In genomic region chr9:64061013-64061627, GRCh38 we compare ENCODE assay signal across 26 cellular contexts.
"Had no signal": no experiment of that assay in that cellular context is flagged by ENCODE, and none has a peak within 500 bp of the region (broad histone marks: within the 10 kb centered on the region; RNA-seq: fewer than 3 reads in every experiment).

No MANE protein-coding gene starts in this region.

- H3K36me3 ChIP-seq: neutrophil, ovary, right lobe of liver, sigmoid colon, stomach, thoracic aorta, thyroid gland, tibial nerve, upper lobe of left lung, vagina had no signal

- H3K27me3 ChIP-seq: neutrophil, ovary, right lobe of liver, sigmoid colon, stomach, thyroid gland, tibial nerve, upper lobe of left lung, vagina had no signal

- H3K79me2 ChIP-seq: parathyroid adenoma had no signal

- H3K9me3 ChIP-seq: neutrophil, ovary, right lobe of liver, sigmoid colon, stomach, thoracic aorta, thyroid gland, tibial nerve, upper lobe of left lung, vagina had no signal

- H3K27ac ChIP-seq: neutrophil, ovary, parathyroid adenoma, psoas muscle, right lobe of liver, sigmoid colon, stomach, thoracic aorta, thyroid gland, tibial nerve, upper lobe of left lung, vagina had no signal

- H3K4me1 ChIP-seq: parathyroid adenoma, psoas muscle, right lobe of liver, sigmoid colon, stomach, thyroid gland, tibial nerve, upper lobe of left lung, vagina had no signal

- H3K9ac ChIP-seq: parathyroid adenoma had no signal

- H2AFZ ChIP-seq: parathyroid adenoma had no signal

- ATAC-seq: natural killer cell treated with Interleukin-12 subunit alpha and Interleukin-12 subunit beta and Interleukin-15 and Interleukin-18, amount 100 ng/mL, for 72 hours; psoas muscle; right cardiac atrium; right lobe of liver; stimulated activated effector memory CD8-positive, alpha-beta T cell treated with anti-CD3 and anti-CD28 coated beads, Interleukin-12 subunit alpha, Interleukin-12 subunit beta, amount 100 ng/mL, for 72 hours; stimulated activated naive B cell treated with anti-CD40 and anti-IgM and Interleukin-4, amounts not matched to agents 10 μg/mL and 1 μg/mL and 100 μg/mL, for 72 hours had no signal

- DNase-seq: nephron progenitor cell; nucleus accumbens; ovary; posterior cingulate gyrus; psoas muscle; right cardiac atrium; right lobe of liver; sigmoid colon; small intestine; stimulated activated CD4-positive, alpha-beta T cell treated with anti-CD3 and anti-CD28 coated beads, Interleukin-15, amount 100 ng/mL, for 24 hours; stimulated activated CD4-positive, alpha-beta T cell treated with anti-CD3 and anti-CD28 coated beads, Interleukin-2, amount 100 ng/mL, for 24 hours; stimulated activated CD4-positive, alpha-beta T cell treated with anti-CD3 and anti-CD28 coated beads, Interleukin-2, amount 100 ng/mL, for 48 hours; stimulated activated CD4-positive, alpha-beta T cell treated with anti-CD3 and anti-CD28 coated beads, Interleukin-4, amount 100 ng/mL, for 24 hours; stimulated activated naive B cell treated with anti-CD40 and anti-IgM and Interleukin-4, amounts not matched to agents 10 μg/mL and 1 μg/mL and 100 μg/mL, for 72 hours; stimulated activated naive CD4-positive, alpha-beta T cell treated with Interleukin-2 at 50 U/mL for 16 hours; stomach; thyroid gland; trophoblast cell; upper lobe of left lung had no signal

- H3K4me3 ChIP-seq: ovary, psoas muscle, right lobe of liver, sigmoid colon, stomach, thoracic aorta, thyroid gland, tibial nerve, upper lobe of left lung, vagina had no signal
